Comparison of ENCODE assay signal across 35 cellular contexts in the genomic region with DNA sequence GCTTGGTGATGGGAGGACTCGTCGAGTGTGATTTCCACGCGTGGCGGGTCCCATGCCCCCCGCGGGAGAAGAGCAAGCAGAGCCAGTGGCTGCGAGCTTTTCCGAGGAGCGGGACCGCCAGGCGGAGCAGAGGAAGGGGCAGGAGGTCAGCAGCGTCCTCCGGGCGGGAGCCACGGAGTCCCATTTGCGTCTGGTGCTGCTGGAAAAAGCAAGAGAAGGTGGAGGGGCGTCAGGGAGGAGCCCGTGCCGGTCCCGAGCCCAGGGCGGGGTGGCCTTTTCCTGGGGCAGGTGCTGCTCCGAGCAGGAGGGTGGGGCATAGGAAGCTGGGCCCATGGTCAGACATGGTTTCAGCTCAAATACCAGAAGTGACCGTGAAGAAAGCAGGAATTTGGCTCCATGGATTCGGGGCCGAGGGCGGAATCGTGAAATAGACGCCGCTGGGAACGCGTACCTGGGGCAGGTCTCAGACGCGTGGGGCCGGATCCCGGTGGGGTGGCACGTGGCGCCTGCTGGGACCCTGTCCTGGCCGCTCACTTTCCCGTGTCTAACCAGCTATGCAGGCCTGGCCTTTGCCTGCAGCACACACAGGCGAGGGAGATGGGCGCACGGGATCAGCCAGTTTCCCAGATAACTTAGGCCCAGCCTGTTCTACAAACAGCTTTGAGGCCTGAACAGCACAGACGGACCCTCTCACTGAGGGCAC. TPM values are rescaled to one million over a fixed set of nuclear protein-coding genes. Genes with fewer than 3 reads are reported as not detected.
"Had no signal": no experiment of that assay in that cellular context is flagged by ENCODE, and none has a peak within 500 bp of the region (broad histone marks: within the 10 kb centered on the region; RNA-seq: fewer than 3 reads in every experiment).

No MANE protein-coding gene starts in this region.

- H3K36me3 Mint-ChIP-seq: activated CD4-positive, alpha-beta memory T cell treated with anti-CD3 and anti-CD28 coated beads for 36 hours; activated CD8-positive, alpha-beta memory T cell treated with anti-CD3 and anti-CD28 coated beads, Interleukin-2, amount 10 ng/mL, durations not matched to agents 7 days and 5 days; activated naive CD4-positive, alpha-beta T cell treated with anti-CD3 and anti-CD28 coated beads, Interleukin-2, amount 50 U/mL, for 24 hours; activated naive CD8-positive, alpha-beta T cell treated with anti-CD3 and anti-CD28 coated beads for 36 hours had no signal

- H3K9me3 Mint-ChIP-seq: activated B cell treated with CpG ODN at 0.5 μM for 24 hours; activated CD4-positive, alpha-beta memory T cell treated with anti-CD3 and anti-CD28 coated beads for 36 hours; activated naive CD4-positive, alpha-beta T cell treated with anti-CD3 and anti-CD28 coated beads for 36 hours; activated naive CD4-positive, alpha-beta T cell treated with anti-CD3 and anti-CD28 coated beads, Interleukin-2, amount 50 U/mL, for 24 hours; activated naive CD8-positive, alpha-beta T cell treated with anti-CD3 and anti-CD28 coated beads for 36 hours; activated naive CD8-positive, alpha-beta T cell treated with anti-CD3 and anti-CD28 coated beads, Interleukin-2, amount 50 U/mL, for 24 hours; activated T-helper 1 cell treated with anti-CD3 and anti-CD28 coated beads, Interleukin-12 subunit alpha, Interleukin-12 subunit beta, Interleukin-2, Interleukin-4 antibody, amounts not matched to agents 30 ng/mL and 10 ng/mL and 1 ng/mL, durations not matched to agents 14 hours and 24 hours and 36 hours; activated T-helper 2 cell treated with anti-CD3 and anti-CD28 coated beads, Interferon-gamma antibody, Interleukin-2, Interleukin-4, amounts not matched to agents 10 μg/mL and 5 μg/mL and 100 μg/mL, durations not matched to agents 14 hours and 24 hours and 36 hours; effector memory CD8-positive, alpha-beta T cell had no signal

- H3K27ac ChIP-seq: adrenal gland, body of pancreas, esophagus muscularis mucosa, foreskin keratinocyte, gastrocnemius medialis, VCaP had no signal

- H3K4me3 Mint-ChIP-seq: activated B cell treated with CpG ODN at 0.5 μM for 24 hours; activated CD4-positive, alpha-beta memory T cell treated with anti-CD3 and anti-CD28 coated beads for 36 hours; activated CD8-positive, alpha-beta memory T cell treated with anti-CD3 and anti-CD28 coated beads, Interleukin-2, amount 10 ng/mL, durations not matched to agents 7 days and 5 days; activated CD8-positive, alpha-beta T cell treated with anti-CD3 and anti-CD28 coated beads, Interleukin-2, amount 10 ng/mL, durations not matched to agents 7 days and 5 days; activated naive CD4-positive, alpha-beta T cell treated with anti-CD3 and anti-CD28 coated beads for 36 hours; activated naive CD4-positive, alpha-beta T cell treated with anti-CD3 and anti-CD28 coated beads, Interleukin-2, amount 50 U/mL, for 24 hours; activated naive CD8-positive, alpha-beta T cell treated with anti-CD3 and anti-CD28 coated beads for 36 hours; activated naive CD8-positive, alpha-beta T cell treated with anti-CD3 and anti-CD28 coated beads, Interleukin-2, amount 50 U/mL, for 24 hours; activated T-helper 1 cell treated with anti-CD3 and anti-CD28 coated beads, Interleukin-12 subunit alpha, Interleukin-12 subunit beta, Interleukin-2, Interleukin-4 antibody, amounts not matched to agents 30 ng/mL and 10 ng/mL and 1 ng/mL, durations not matched to agents 14 hours and 24 hours and 36 hours; effector memory CD8-positive, alpha-beta T cell had no signal

- H3K4me1 ChIP-seq: adrenal gland, body of pancreas, esophagus muscularis mucosa, foreskin keratinocyte, gastrocnemius medialis had no signal

- H3K27me3 ChIP-seq: body of pancreas, foreskin keratinocyte had no signal

- ATAC-seq: activated CD4-positive, CD25-positive, alpha-beta regulatory T cell treated with anti-CD3 and anti-CD28 coated beads, Interleukin-2, amount 50 U/mL, for 24 hours; activated CD8-positive, alpha-beta memory T cell treated with anti-CD3 and anti-CD28 coated beads, Interleukin-2, amount 10 ng/mL, durations not matched to agents 7 days and 5 days; activated CD8-positive, alpha-beta T cell treated with anti-CD3 and anti-CD28 coated beads, Interleukin-2, amount 10 ng/mL, durations not matched to agents 7 days and 5 days; activated naive CD8-positive, alpha-beta T cell treated with anti-CD3 and anti-CD28 coated beads, Interleukin-2, amount 50 U/mL, for 24 hours; body of pancreas; effector memory CD8-positive, alpha-beta T cell; foreskin keratinocyte; gastrocnemius medialis had no signal

- H3K4me1 Mint-ChIP-seq: activated B cell treated with CpG ODN at 0.5 μM for 24 hours; activated CD8-positive, alpha-beta memory T cell treated with anti-CD3 and anti-CD28 coated beads, Interleukin-2, amount 10 ng/mL, durations not matched to agents 7 days and 5 days; activated naive CD4-positive, alpha-beta T cell treated with anti-CD3 and anti-CD28 coated beads, Interleukin-2, amount 50 U/mL, for 24 hours; activated naive CD8-positive, alpha-beta T cell treated with anti-CD3 and anti-CD28 coated beads for 36 hours; activated naive CD8-positive, alpha-beta T cell treated with anti-CD3 and anti-CD28 coated beads, Interleukin-2, amount 50 U/mL, for 24 hours had no signal

- DNase-seq: activated B cell treated with CpG ODN at 0.5 μM for 24 hours; activated CD4-positive, alpha-beta memory T cell treated with anti-CD3 and anti-CD28 coated beads for 36 hours; activated CD4-positive, alpha-beta T cell treated with anti-CD3 and anti-CD28 coated beads for 48 hours; activated CD8-positive, alpha-beta memory T cell treated with anti-CD3 and anti-CD28 coated beads, Interleukin-2, amount 10 ng/mL, durations not matched to agents 7 days and 5 days; activated CD8-positive, alpha-beta memory T cell treated with anti-CD3 and anti-CD28 coated beads, Interleukin-2, amount 50 U/mL, for 4 hours; activated CD8-positive, alpha-beta T cell treated with anti-CD3 and anti-CD28 coated beads, Interleukin-2, amount 10 ng/mL, durations not matched to agents 7 days and 5 days; activated effector memory CD4-positive, alpha-beta T cell treated with anti-CD3 and anti-CD28 coated beads, Interleukin-2, amount 50 U/mL, for 16 hours; activated naive CD4-positive, alpha-beta T cell treated with anti-CD3 and anti-CD28 coated beads for 36 hours; activated naive CD8-positive, alpha-beta T cell treated with anti-CD3 and anti-CD28 coated beads for 36 hours; activated naive CD8-positive, alpha-beta T cell treated with anti-CD3 and anti-CD28 coated beads, Interleukin-2, amount 50 U/mL, for 24 hours; activated T-cell treated with anti-CD3 and anti-CD28 coated beads, Interleukin-2, amount 50 U/mL, for 1 hour; activated T-cell treated with anti-CD3 and anti-CD28 coated beads, Interleukin-2, amount 50 U/mL, for 48 hours; adrenal gland; amygdala; aorta; body of pancreas; caudate nucleus; cortex of kidney; dermis blood vessel endothelial cell; effector CD4-positive, alpha-beta T cell; effector memory CD8-positive, alpha-beta T cell; erythroblast; foreskin keratinocyte; gastrocnemius medialis; glutamatergic neuron; T-helper 2 cell had no signal

- H3K4me3 ChIP-seq: adrenal gland, body of pancreas, esophagus muscularis mucosa, gastrocnemius medialis had no signal

- H3K27ac Mint-ChIP-seq: activated B cell treated with CpG ODN at 0.5 μM for 24 hours; activated CD4-positive, alpha-beta memory T cell treated with anti-CD3 and anti-CD28 coated beads for 36 hours; activated CD8-positive, alpha-beta memory T cell treated with anti-CD3 and anti-CD28 coated beads, Interleukin-2, amount 10 ng/mL, durations not matched to agents 7 days and 5 days; activated CD8-positive, alpha-beta T cell treated with anti-CD3 and anti-CD28 coated beads, Interleukin-2, amount 10 ng/mL, durations not matched to agents 7 days and 5 days; activated naive CD4-positive, alpha-beta T cell treated with anti-CD3 and anti-CD28 coated beads for 36 hours; activated naive CD4-positive, alpha-beta T cell treated with anti-CD3 and anti-CD28 coated beads, Interleukin-2, amount 50 U/mL, for 24 hours; activated naive CD8-positive, alpha-beta T cell treated with anti-CD3 and anti-CD28 coated beads for 36 hours; activated naive CD8-positive, alpha-beta T cell treated with anti-CD3 and anti-CD28 coated beads, Interleukin-2, amount 50 U/mL, for 24 hours; activated T-helper 1 cell treated with anti-CD3 and anti-CD28 coated beads, Interleukin-12 subunit alpha, Interleukin-12 subunit beta, Interleukin-2, Interleukin-4 antibody, amounts not matched to agents 30 ng/mL and 10 ng/mL and 1 ng/mL, durations not matched to agents 14 hours and 24 hours and 36 hours; activated T-helper 2 cell treated with anti-CD3 and anti-CD28 coated beads, Interferon-gamma antibody, Interleukin-2, Interleukin-4, amounts not matched to agents 10 μg/mL and 5 μg/mL and 100 μg/mL, durations not matched to agents 14 hours and 24 hours and 36 hours; effector memory CD8-positive, alpha-beta T cell had no signal

- H3K36me3 ChIP-seq: adrenal gland, esophagus muscularis mucosa, gastrocnemius medialis had no signal

- H3K27me3 Mint-ChIP-seq: activated B cell treated with CpG ODN at 0.5 μM for 24 hours; activated CD8-positive, alpha-beta memory T cell treated with anti-CD3 and anti-CD28 coated beads, Interleukin-2, amount 10 ng/mL, durations not matched to agents 7 days and 5 days; activated naive CD4-positive, alpha-beta T cell treated with anti-CD3 and anti-CD28 coated beads, Interleukin-2, amount 50 U/mL, for 24 hours had no signal

- H3K9me3 ChIP-seq: adrenal gland, body of pancreas, esophagus muscularis mucosa, gastrocnemius medialis had no signal

RNA-seq across cellular contexts. Expression of gene GALNT9, which starts 60.0 kb away (rescaled TPM):
- total RNA-seq: activated B cell treated with CpG ODN at 0.5 μM for 24 hours; activated CD8-positive, alpha-beta memory T cell treated with anti-CD3 and anti-CD28 coated beads for 36 hours; activated CD8-positive, alpha-beta memory T cell treated with anti-CD3 and anti-CD28 coated beads, Interleukin-2, amount 10 ng/mL, durations not matched to agents 7 days and 5 days; activated CD8-positive, alpha-beta T cell treated with anti-CD3 and anti-CD28 coated beads, Interleukin-2, amount 10 ng/mL, durations not matched to agents 7 days and 5 days; activated naive CD8-positive, alpha-beta T cell treated with anti-CD3 and anti-CD28 coated beads for 36 hours; activated T-helper 1 cell treated with anti-CD3 and anti-CD28 coated beads, Interleukin-12 subunit alpha, Interleukin-12 subunit beta, Interleukin-2, Interleukin-4 antibody, amounts not matched to agents 30 ng/mL and 10 ng/mL and 1 ng/mL, durations not matched to agents 14 hours and 24 hours and 36 hours; activated T-helper 2 cell treated with anti-CD3 and anti-CD28 coated beads, Interferon-gamma antibody, Interleukin-2, Interleukin-4, amounts not matched to agents 10 μg/mL and 5 μg/mL and 100 μg/mL, durations not matched to agents 14 hours and 24 hours and 36 hours; body of pancreas; chondrocyte; foreskin keratinocyte; gastrocnemius medialis; T-helper 1 cell treated with Interleukin-12 subunit alpha and Interleukin-12 subunit beta and Interleukin-4 antibody, amounts not matched to agents 30 ng/mL and 1 ng/mL, for 36 hours had no signal
- polyA plus RNA-seq: aorta, foreskin keratinocyte had no signal
